8 cellular contexts compared by ENCODE assay signal in the genomic region with DNA sequence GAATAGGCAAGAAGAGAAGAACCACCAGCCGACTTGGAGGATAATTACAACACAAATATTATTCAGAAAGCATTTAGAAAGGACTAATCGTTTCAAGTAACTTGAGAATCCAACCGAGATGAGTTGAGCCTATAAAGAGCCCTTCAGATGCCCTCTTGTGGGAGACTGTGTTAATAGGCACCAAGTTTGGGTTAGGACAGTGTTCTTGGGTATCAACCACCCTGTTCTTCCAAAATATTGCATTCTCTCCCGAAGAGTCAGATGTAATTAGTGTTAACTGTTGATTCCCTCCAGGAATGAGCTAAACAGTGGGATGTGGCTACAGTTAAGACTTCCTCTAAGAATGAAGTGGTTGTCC.
A peak's percentile ranks its signal among the peaks of the same experiment; 100 is the strongest.
DNase-seq lines count a peak whose midpoint lies in the region; ATAC-seq and TF ChIP-seq lines count a peak whose summit lies in the region.

No MANE protein-coding gene starts in this region.

- ATAC-seq in naive thymus-derived CD4-positive, alpha-beta T cell = peak; percentile 45
- ATAC-seq in GM21515 (IDR thresholded peaks at IDR 0.05; ENCODE audit: unreplicated experiment) = no peak

- peak overlapping the region in 3 of 9 donors; percentile 22 to 59 (median 42) for H3K27ac Mint-ChIP-seq in naive thymus-derived CD4-positive, alpha-beta T cell

- peaks cover 4 to 49% (median 6%) of the 10 kb centered on the region in 3 experiments for H3K36me3 ChIP-seq in naive thymus-derived CD4-positive, alpha-beta T cell (ENCODE audit: control insufficient read depth in 2 of 3, insufficient read depth in 3 of 3, low read length in 3 of 3)

- peaks cover 5 to 17% (median 13%) of the 10 kb centered on the region in 7 donors for H3K4me1 Mint-ChIP-seq in naive thymus-derived CD4-positive, alpha-beta T cell

- H3K9me3 Mint-ChIP-seq in naive thymus-derived CD4-positive, alpha-beta T cell = peaks cover 0 to 3% (median 0%) of the 10 kb centered on the region in 11 donors

- CTCF ChIA-PET in naive thymus-derived CD4-positive, alpha-beta T cell (lab: Charles Lee) = interaction anchor here (0.6 to 4.5 kb wide), 7 partner anchors 9 to 1027 kb away, joined by 3 to 19 read pairs (median 3); no protein-coding TSS in a partner anchor

- H3K9me3 ChIP-seq in naive thymus-derived CD4-positive, alpha-beta T cell (ENCODE audit: control insufficient read depth in 2 of 3, low read length in 3 of 3) = no peaks in the 10 kb centered on the region

- POLR2A ChIA-PET in naive thymus-derived CD4-positive, alpha-beta T cell (lab: Charles Lee) = interaction anchor here (0.8 kb wide), 1 partner anchor 258 kb away, joined by 3 read pairs; no protein-coding TSS in a partner anchor

- H3K27me3 Mint-ChIP-seq in naive thymus-derived CD4-positive, alpha-beta T cell = no peaks in the 10 kb centered on the region

- no peaks in the 10 kb centered on the region for H3K27me3 ChIP-seq in naive thymus-derived CD4-positive, alpha-beta T cell (ENCODE audit: control insufficient read depth in 2 of 2, insufficient read depth in 2 of 2, low read length in 2 of 2)

- no peaks in the 10 kb centered on the region for H3K4me1 ChIP-seq in naive thymus-derived CD4-positive, alpha-beta T cell (ENCODE audit: control insufficient read depth in 2 of 2, insufficient read depth in 2 of 2, low read length in 2 of 2)

- peak; percentile 38 for DNase-seq in NCI-H748 (lab: John Stamatoyannopoulos, UW; ENCODE audit: unreplicated experiment)
- no peak for DNase-seq in NCI-H748 treated with DMSO at 0.1 percent for 48 hours (lab: John Stamatoyannopoulos, UW)
- peak; percentile 58 for DNase-seq in NCI-H2196 treated with DMSO at 0.1 percent for 48 hours (lab: John Stamatoyannopoulos, UW; ENCODE audit: unreplicated experiment)
- DNase-seq in choroid plexus epithelial cell (ENCODE audit: low read depth) = peak; percentile 81
- DNase-seq in naive thymus-derived CD4-positive, alpha-beta T cell = peak in 6 of 9 donors; percentile 4 to 38 (median 24)
- DNase-seq in NCI-H1048 (lab: John Stamatoyannopoulos, UW) = no peak
- DNase-seq in activated naive CD4-positive, alpha-beta T cell treated with Interleukin-2 at 50 U/mL for 16 hours = no peak

- no peak overlapping the region for H3K4me3 ChIP-seq in choroid plexus epithelial cell (ENCODE audit: low read depth, low read length)
- no peak overlapping the region for H3K4me3 ChIP-seq in naive thymus-derived CD4-positive, alpha-beta T cell (ENCODE audit: low read length)

- no peak overlapping the region for H3K4me3 Mint-ChIP-seq in naive thymus-derived CD4-positive, alpha-beta T cell

- no peak overlapping the region for H3K27ac ChIP-seq in naive thymus-derived CD4-positive, alpha-beta T cell (ENCODE audit: low read depth, low read length)

- TF ChIP-seq CTCF in choroid plexus epithelial cell (conservative IDR thresholded peaks at IDR 0.05; ENCODE audit: low read depth, low read length) = peak; percentile 70

- H3K36me3 Mint-ChIP-seq in naive thymus-derived CD4-positive, alpha-beta T cell = peaks cover 0 to 46% (median 20%) of the 10 kb centered on the region in 5 donors

- intact Hi-C loops in naive thymus-derived CD4-positive, alpha-beta T cell (cut with micrococcal nuclease) = loop anchor here (1.0 to 2.0 kb wide), 3 partner anchors 59 to 270 kb away; no protein-coding TSS in a partner anchor

Comparison
In these comparisons a context has a peak if more than half of its experiments do, and no peak if none do; other contexts are left out.
1. DNase-seq: peak in NCI-H748 (single experiment), NCI-H2196 treated with DMSO at 0.1 percent for 48 hours (single experiment), choroid plexus epithelial cell (single experiment) and naive thymus-derived CD4-positive, alpha-beta T cell (6 of 9); none in NCI-H748 treated with DMSO at 0.1 percent for 48 hours (single experiment), NCI-H1048 (single experiment) and activated naive CD4-positive, alpha-beta T cell treated with Interleukin-2 at 50 U/mL for 16 hours (single experiment).